In genomic region chr19:34254552-34255432, GRCh38 we compare ENCODE assay signal across 8 cellular contexts. TPM values are rescaled to one million over a fixed set of nuclear protein-coding genes. Genes with fewer than 3 reads are reported as not detected.
DNase-seq lines count a peak whose midpoint lies in the region; ATAC-seq and TF ChIP-seq lines count a peak whose summit lies in the region.

Gene GARRE1 (plus strand): TSS chr19:34254554. CDS start chr19:34300474, 45,920 bp downstream.

- DNase-seq in GM10248 (ENCODE audit: extremely low spot score) = peak; percentile 72
- DNase-seq in GM23248 = peak; percentile 61
- DNase-seq in LHCN-M2 (ENCODE audit: low read depth) = peak; percentile 25
- DNase-seq in right lobe of liver = peak; percentile 50 to 62 (median 53)
- peak; percentile 4 for DNase-seq in stimulated activated CD8-positive, alpha-beta memory T cell treated with anti-CD3 and anti-CD28 coated beads, Interleukin-12 subunit alpha, Interleukin-12 subunit beta, amount 100 ng/mL, for 4 hours (ENCODE audit: low read depth)
- no peak for DNase-seq in kidney glomerular epithelial cell (lab: John Stamatoyannopoulos, UW)

- H3K79me2 ChIP-seq in GM23248 (ENCODE audit: insufficient read depth) = peaks cover 54% of the 10 kb centered on the region

- TF ChIP-seq CTCF in GM10248 (IDR thresholded peaks at IDR 0.05; ENCODE audit: control extremely low read depth, extremely low read depth, low read depth, missing control alignments) (no peak), right lobe of liver (IDR thresholded peaks at IDR 0.05) (no peak)

- no peaks in the 10 kb centered on the region for H3K9me2 ChIP-seq in GM23248 (ENCODE audit: insufficient read depth)

- peak; percentile 95 to 98 for ATAC-seq in activated CD4-positive, CD25-positive, alpha-beta regulatory T cell treated with anti-CD3 and anti-CD28 coated beads, Interleukin-2, amount 50 U/mL, for 24 hours
- peak; percentile 37 to 55 (median 46) for ATAC-seq in right lobe of liver

- H3K4me1 Mint-ChIP-seq in dendritic cell treated with granulocyte-macrophage colony-stimulating factor and Interleukin-4, amounts not matched to agents 40 ng/mL and 50 ng/mL, for 4 days (ENCODE audit: low read depth) = peaks cover 15% of the 10 kb centered on the region

- H3K9ac ChIP-seq in GM23248 = peak within 1 kb of the TSS; percentile 98

- H3K9me3 Mint-ChIP-seq in dendritic cell treated with granulocyte-macrophage colony-stimulating factor and Interleukin-4, amounts not matched to agents 40 ng/mL and 50 ng/mL, for 4 days = no peaks in the 10 kb centered on the region

- H3K27me3 ChIP-seq in GM23248 (replicated peaks; ENCODE audit: insufficient read depth) = no peaks in the 10 kb centered on the region
- H3K27me3 ChIP-seq in right lobe of liver = no peaks in the 10 kb centered on the region

- H3K4me3 ChIP-seq in GM23248 (peak within 1 kb of the TSS; percentile 100), right lobe of liver (peak within 1 kb of the TSS; percentile 75 to 89 (median 84))

- intact Hi-C loops in dendritic cell treated with granulocyte-macrophage colony-stimulating factor and Interleukin-4, amounts not matched to agents 40 ng/mL and 50 ng/mL, for 4 days (cut with micrococcal nuclease) = loop anchor here (5.0 kb wide), 1 partner anchor 83 kb away; no protein-coding TSS in a partner anchor
- intact Hi-C loops in right lobe of liver (cut with DNase I) = no loop called here

- H3K36me3 ChIP-seq in GM23248 (ENCODE audit: low read depth) = no peaks in the 10 kb centered on the region
- no peaks in the 10 kb centered on the region for H3K36me3 ChIP-seq in right lobe of liver

- H3K4me1 ChIP-seq in GM23248 (ENCODE audit: insufficient read depth) (peaks cover 29% of the 10 kb centered on the region), right lobe of liver (peaks cover 0 to 24% (median 12%) of the 10 kb centered on the region in 4 donors)

- WGBS in GM23248 (ENCODE audit: low coverage in 1 of 2, low lambda C conversion rate in 2 of 2, missing lambda C conversion rate in 2 of 2), 2 experiments = 0 to 1% methylated on average over 37 to 43 of the region's 112 CpGs
- WGBS in right lobe of liver (ENCODE audit: insufficient coverage, low coverage, low lambda C conversion rate, missing lambda C conversion rate) = 0% methylated on average over 3 of the region's 112 CpGs

- peaks cover 46% of the 10 kb centered on the region for H3K27me3 Mint-ChIP-seq in dendritic cell treated with granulocyte-macrophage colony-stimulating factor and Interleukin-4, amounts not matched to agents 40 ng/mL and 50 ng/mL, for 4 days

- peaks cover 21% of the 10 kb centered on the region; the same call in 1 of the 2 replicates for H3F3A ChIP-seq in GM23248 (ENCODE audit: insufficient read depth)

- TF ChIP-seq POLR2A in right lobe of liver (IDR thresholded peaks at IDR 0.05) = no peak

- peak within 1 kb of the TSS; percentile 85 for H3K27ac Mint-ChIP-seq in dendritic cell treated with granulocyte-macrophage colony-stimulating factor and Interleukin-4, amounts not matched to agents 40 ng/mL and 50 ng/mL, for 4 days

- peak within 1 kb of the TSS; percentile 73 for H3K27ac ChIP-seq in GM23248
- H3K27ac ChIP-seq in right lobe of liver = peak within 1 kb of the TSS; percentile 95 to 98 (median 95)

- peak within 1 kb of the TSS; percentile 90 for H3K4me2 ChIP-seq in GM23248 (ENCODE audit: unreplicated experiment)

- POLR2A ChIA-PET in GM10248 (lab: Yijun Ruan, JAX) = no interaction called here

- H3K36me3 Mint-ChIP-seq in dendritic cell treated with granulocyte-macrophage colony-stimulating factor and Interleukin-4, amounts not matched to agents 40 ng/mL and 50 ng/mL, for 4 days (ENCODE audit: low read depth) = no peaks in the 10 kb centered on the region

- H3K9me3 ChIP-seq in GM23248 (ENCODE audit: low read depth) (no peaks in the 10 kb centered on the region), right lobe of liver (no peaks in the 10 kb centered on the region)

- no peaks in the 10 kb centered on the region for H4K20me1 ChIP-seq in GM23248 (ENCODE audit: insufficient read depth)

- peak within 1 kb of the TSS; percentile 87 for H3K4me3 Mint-ChIP-seq in dendritic cell treated with granulocyte-macrophage colony-stimulating factor and Interleukin-4, amounts not matched to agents 40 ng/mL and 50 ng/mL, for 4 days

- CTCF ChIA-PET in GM10248 (lab: Yijun Ruan, JAX) = no interaction called here

- in situ Hi-C loops in GM23248 (cut with MboI) = no loop called here

- H2AFZ ChIP-seq in GM23248 = peak within 1 kb of the TSS; percentile 100

RNA-seq across cellular contexts. Expression of gene GARRE1, which starts in this region (rescaled TPM):
- total RNA-seq in GM23248 (2014; rRNA removed; shearing (Covaris generic)) = 18.0 and 19.0 TPM in 2 replicates
- 10.9 and 12.1 TPM in 2 replicates for polyA plus RNA-seq in GM23248 (2016; fragmentation: Nextera tagmentation; extraction: Ambion mirVana)
- total RNA-seq in LHCN-M2 (2014; rRNA removed) (6.8 and 7.7 TPM in 2 replicates), right lobe of liver (10 to 100 TPM in 2 of 6 experiments, 1 to 10 TPM in 4; 8.1 to 19.4 (median 9.5) TPM)
- 5.8 TPM for polyA plus RNA-seq in LHCN-M2 (2012)
